Comparison of ENCODE assay signal across 8 cellular contexts in genomic region chr14:50831704-50832130, GRCh38. TPM values are rescaled to one million over a fixed set of nuclear protein-coding genes. Genes with fewer than 3 reads are reported as not detected.
DNase-seq lines count a peak whose midpoint lies in the region; ATAC-seq, FAIRE-seq and TF ChIP-seq lines count a peak whose summit lies in the region.

No MANE protein-coding gene starts in this region.

- H3K36me3 ChIP-seq in kidney (ENCODE audit: control insufficient read depth in 1 of 2, insufficient read depth in 2 of 2, low read length in 2 of 2) (no peaks in the 10 kb centered on the region), subcutaneous abdominal adipose tissue (ENCODE audit: control insufficient read depth in 5 of 5, insufficient read depth in 5 of 5, low read length in 5 of 5) (peaks cover 0 to 3% (median 0%) of the 10 kb centered on the region in 5 donors)

- no peaks in the 10 kb centered on the region for H3K27me3 Mint-ChIP-seq in activated T-cell treated with anti-CD3 and anti-CD28 coated beads, Interleukin-2, amount 50 U/mL, for 24 hours
- no peaks in the 10 kb centered on the region for H3K27me3 Mint-ChIP-seq in activated naive CD8-positive, alpha-beta T cell treated with anti-CD3 and anti-CD28 coated beads, Interleukin-2, amount 50 U/mL, for 24 hours

- H3K9ac ChIP-seq in kidney (ENCODE audit: low read length in 2 of 2) (peak overlapping the region; percentile 7 to 65), subcutaneous abdominal adipose tissue (ENCODE audit: low read length in 5 of 5) (peak overlapping the region; percentile 60 to 84 (median 75))

- H3K27ac Mint-ChIP-seq in activated T-cell treated with anti-CD3 and anti-CD28 coated beads, Interleukin-2, amount 50 U/mL, for 24 hours = peak overlapping the region; percentile 91
- peak overlapping the region; percentile 86 for H3K27ac Mint-ChIP-seq in activated naive CD8-positive, alpha-beta T cell treated with anti-CD3 and anti-CD28 coated beads, Interleukin-2, amount 50 U/mL, for 24 hours

- no peak for ATAC-seq in activated naive CD8-positive, alpha-beta T cell treated with anti-CD3 and anti-CD28 coated beads, Interleukin-2, amount 50 U/mL, for 24 hours

- peak overlapping the region; percentile 87 for H3K4me3 Mint-ChIP-seq in activated T-cell treated with anti-CD3 and anti-CD28 coated beads, Interleukin-2, amount 50 U/mL, for 24 hours
- peak overlapping the region; percentile 85 for H3K4me3 Mint-ChIP-seq in activated naive CD8-positive, alpha-beta T cell treated with anti-CD3 and anti-CD28 coated beads, Interleukin-2, amount 50 U/mL, for 24 hours

- no peak for DNase-seq in activated T-cell treated with anti-CD3 and anti-CD28 coated beads, Interleukin-2, amount 50 U/mL, for 24 hours
- no peak for DNase-seq in activated T-cell treated with anti-CD3 and anti-CD28 coated beads, Interleukin-2, amount 50 U/mL, for 48 hours
- no peak for DNase-seq in activated naive CD8-positive, alpha-beta T cell treated with anti-CD3 and anti-CD28 coated beads, Interleukin-2, amount 50 U/mL, for 24 hours
- DNase-seq in kidney (no peak), NOMO-1 treated with DMSO at 0.1 percent for 48 hours (lab: John Stamatoyannopoulos, UW; ENCODE audit: unreplicated experiment) (no peak), RKO (ENCODE audit: low spot score) (no peak), D721Med (ENCODE audit: insufficient read length, low spot score) (no peak)

- TF ChIP-seq CTCF in kidney (IDR thresholded peaks at IDR 0.05; ENCODE audit: borderline replicate concordance, extremely low read depth, insufficient read depth) (no peak), D721Med (IDR thresholded peaks at IDR 0.05; ENCODE audit: insufficient read depth, missing control alignments) (no peak)

- peak overlapping the region in 1 of 2 donors; percentile 40 for H3K27ac ChIP-seq in kidney (ENCODE audit: low read depth in 2 of 2, low read length in 2 of 2)
- peak overlapping the region; percentile 23 for H3K27ac ChIP-seq in subcutaneous abdominal adipose tissue (ENCODE audit: low read depth, low read length)

- H3K9me3 ChIP-seq in kidney (ENCODE audit: control insufficient read depth in 1 of 2, low read length in 2 of 2) (no peaks in the 10 kb centered on the region), subcutaneous abdominal adipose tissue (ENCODE audit: control insufficient read depth in 5 of 5, low read length in 5 of 5) (no peaks in the 10 kb centered on the region)

- no peaks in the 10 kb centered on the region for H3K9me3 Mint-ChIP-seq in activated T-cell treated with anti-CD3 and anti-CD28 coated beads, Interleukin-2, amount 50 U/mL, for 24 hours
- H3K9me3 Mint-ChIP-seq in activated naive CD8-positive, alpha-beta T cell treated with anti-CD3 and anti-CD28 coated beads, Interleukin-2, amount 50 U/mL, for 24 hours = no peaks in the 10 kb centered on the region

- H3K27me3 ChIP-seq in subcutaneous abdominal adipose tissue (ENCODE audit: control insufficient read depth in 5 of 5, insufficient read depth in 4 of 5, low read length in 5 of 5) = peaks cover 0 to 3% (median 0%) of the 10 kb centered on the region in 5 donors

- H3K4me1 Mint-ChIP-seq in activated T-cell treated with anti-CD3 and anti-CD28 coated beads, Interleukin-2, amount 50 U/mL, for 24 hours (ENCODE audit: low read depth) = peaks cover 67% of the 10 kb centered on the region
- H3K4me1 Mint-ChIP-seq in activated naive CD8-positive, alpha-beta T cell treated with anti-CD3 and anti-CD28 coated beads, Interleukin-2, amount 50 U/mL, for 24 hours = peaks cover 65% of the 10 kb centered on the region

- H3K4me1 ChIP-seq in kidney (ENCODE audit: control insufficient read depth in 1 of 2, insufficient read depth in 1 of 2, low read depth in 1 of 2, low read length in 2 of 2) = peaks cover 0 to 8% of the 10 kb centered on the region in 2 donors
- peaks cover 4 to 30% (median 29%) of the 10 kb centered on the region in 5 donors for H3K4me1 ChIP-seq in subcutaneous abdominal adipose tissue (ENCODE audit: control insufficient read depth in 5 of 5, insufficient read depth in 5 of 5, low read length in 5 of 5)

- FAIRE-seq in kidney (lab: Jason Lieb, UNC) = no peak
- no peak for FAIRE-seq in D721Med (lab: Jason Lieb, UNC)

- H3K4me3 ChIP-seq in kidney (ENCODE audit: low read length in 2 of 2) (peak overlapping the region; percentile 83 to 87), subcutaneous abdominal adipose tissue (ENCODE audit: low read depth in 1 of 5, low read length in 5 of 5) (peak overlapping the region; percentile 72 to 93 (median 87))

- intact Hi-C loops in kidney (cut with DNase I) = no loop called here

- peaks cover 15% of the 10 kb centered on the region for H3K36me3 Mint-ChIP-seq in activated T-cell treated with anti-CD3 and anti-CD28 coated beads, Interleukin-2, amount 50 U/mL, for 24 hours (ENCODE audit: low read depth)
- H3K36me3 Mint-ChIP-seq in activated naive CD8-positive, alpha-beta T cell treated with anti-CD3 and anti-CD28 coated beads, Interleukin-2, amount 50 U/mL, for 24 hours (ENCODE audit: low read depth) = peaks cover 5% of the 10 kb centered on the region

RNA-seq across cellular contexts. Expression of gene NIN, which starts 0.8 kb away (rescaled TPM):
- 40.0 TPM for total RNA-seq in kidney
- polyA plus RNA-seq in kidney (ENCODE audit: insufficient read depth, low read depth, low replicate concordance) = 3.6 TPM

RNA-seq across cellular contexts. Expression of gene ABHD12B, which starts 40.1 kb away (rescaled TPM):
- not detected for total RNA-seq in kidney
- 0.88 TPM for polyA plus RNA-seq in kidney (ENCODE audit: insufficient read depth, low read depth, low replicate concordance)
